Comparison of ENCODE assay signal across 9 cellular contexts in the genomic region with DNA sequence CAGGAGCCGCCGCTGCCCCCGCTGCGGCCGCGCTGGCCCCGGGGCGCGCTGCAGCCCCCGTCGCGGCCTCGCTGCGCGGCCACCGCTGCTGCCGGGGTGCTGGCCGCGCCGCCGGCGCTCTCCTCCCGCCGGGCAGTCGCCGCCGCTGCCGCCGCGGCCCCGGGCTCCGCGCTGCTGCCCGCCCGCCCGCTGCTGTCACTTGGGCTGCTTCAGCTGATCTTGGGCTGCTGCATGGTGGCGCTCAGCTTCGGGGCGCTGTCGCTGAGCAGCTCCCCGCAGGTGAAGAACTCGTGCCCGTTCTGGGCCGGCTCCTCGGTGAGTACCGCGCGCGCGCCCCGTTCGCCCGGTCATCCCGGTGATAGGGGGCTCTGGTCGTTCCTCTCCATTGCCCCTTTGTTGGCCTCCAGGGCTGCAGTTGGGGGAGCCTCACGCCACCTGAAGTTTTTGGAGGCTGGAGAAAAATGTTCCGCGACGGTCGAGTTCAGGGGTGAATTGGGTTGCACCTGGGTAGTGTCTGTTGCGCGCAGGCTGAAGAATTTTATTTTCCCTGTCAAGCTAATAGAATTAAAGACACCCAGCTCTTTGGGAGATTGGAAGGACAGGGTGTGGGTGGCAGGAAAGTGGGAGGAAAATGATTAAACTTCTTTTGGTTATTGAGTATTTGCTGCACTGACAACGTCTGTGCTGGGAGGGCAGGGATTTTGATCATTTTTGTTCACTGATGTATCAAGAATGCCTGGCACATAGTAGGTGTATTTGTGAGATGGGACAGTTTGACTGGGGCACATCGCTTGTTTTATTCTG. TPM values are rescaled to one million over a fixed set of nuclear protein-coding genes. Genes with fewer than 3 reads are reported as not detected.
DNase-seq lines count a peak whose midpoint lies in the region; ATAC-seq, FAIRE-seq and TF ChIP-seq lines count a peak whose summit lies in the region.
"Had no signal": no experiment of that assay in that cellular context is flagged by ENCODE, and none has a peak within 500 bp of the region (broad histone marks: within the 10 kb centered on the region; RNA-seq: fewer than 3 reads in every experiment).

No MANE protein-coding gene starts in this region.

- ATAC-seq in natural killer cell treated with Interleukin-12 subunit alpha and Interleukin-12 subunit beta and Interleukin-15 and Interleukin-18, amount 100 ng/mL, for 72 hours: peak; percentile 38 to 49
- ATAC-seq in natural killer cell: no peak

- TF ChIP-seq CTCF in natural killer cell (IDR thresholded peaks at IDR 0.05) (no peak), chondrocyte (IDR thresholded peaks at IDR 0.05) (no peak), type B pancreatic cell (conservative IDR thresholded peaks at IDR 0.05) (no peak)

- FAIRE-seq in RCC 7860 (lab: Jason Lieb, UNC): no peak

- H3K27me3 Mint-ChIP-seq in natural killer cell treated with Interleukin-12 subunit alpha and Interleukin-12 subunit beta and Interleukin-15 and Interleukin-18, amount 100 ng/mL, for 72 hours: peaks cover 29 to 31% of the 10 kb centered on the region in 2 donors
- H3K27me3 Mint-ChIP-seq in natural killer cell (ENCODE audit: low read depth in 2 of 2) (peaks cover 27 to 37% of the 10 kb centered on the region in 2 donors), chondrocyte (ENCODE audit: low read depth) (peaks cover 37% of the 10 kb centered on the region), type B pancreatic cell (peaks cover 88% of the 10 kb centered on the region)
- peaks cover 64% of the 10 kb centered on the region for H3K27me3 Mint-ChIP-seq in activated CD4-positive, alpha-beta T cell treated with anti-CD3 and anti-CD28 coated beads, Interleukin-2, amount 10 ng/mL, durations not matched to agents 7 days and 5 days

- H3K9me3 Mint-ChIP-seq in natural killer cell treated with Interleukin-12 subunit alpha and Interleukin-12 subunit beta and Interleukin-15 and Interleukin-18, amount 100 ng/mL, for 72 hours: no peaks in the 10 kb centered on the region
- H3K9me3 Mint-ChIP-seq in natural killer cell (no peaks in the 10 kb centered on the region), chondrocyte (ENCODE audit: low read depth) (no peaks in the 10 kb centered on the region), type B pancreatic cell (no peaks in the 10 kb centered on the region)
- no peaks in the 10 kb centered on the region for H3K9me3 Mint-ChIP-seq in activated CD4-positive, alpha-beta T cell treated with anti-CD3 and anti-CD28 coated beads, Interleukin-2, amount 10 ng/mL, durations not matched to agents 7 days and 5 days

- intact Hi-C loops in natural killer cell (cut with micrococcal nuclease): no loop called here

- no peak overlapping the region for H3K27ac Mint-ChIP-seq in natural killer cell treated with Interleukin-12 subunit alpha and Interleukin-12 subunit beta and Interleukin-15 and Interleukin-18, amount 100 ng/mL, for 72 hours
- H3K27ac Mint-ChIP-seq in natural killer cell (no peak overlapping the region), chondrocyte (ENCODE audit: unreplicated experiment) (no peak overlapping the region), type B pancreatic cell (peak overlapping the region; percentile 29)
- no peak overlapping the region for H3K27ac Mint-ChIP-seq in activated CD4-positive, alpha-beta T cell treated with anti-CD3 and anti-CD28 coated beads, Interleukin-2, amount 10 ng/mL, durations not matched to agents 7 days and 5 days

- peaks cover 0 to 2% of the 10 kb centered on the region in 2 donors for H3K4me1 Mint-ChIP-seq in natural killer cell treated with Interleukin-12 subunit alpha and Interleukin-12 subunit beta and Interleukin-15 and Interleukin-18, amount 100 ng/mL, for 72 hours (ENCODE audit: low read depth in 2 of 2)
- no peaks in the 10 kb centered on the region for H3K4me1 Mint-ChIP-seq in natural killer cell
- peaks cover 19% of the 10 kb centered on the region for H3K4me1 Mint-ChIP-seq in chondrocyte (ENCODE audit: low read depth)
- peaks cover 6% of the 10 kb centered on the region for H3K4me1 Mint-ChIP-seq in type B pancreatic cell (ENCODE audit: unreplicated experiment)
- H3K4me1 Mint-ChIP-seq in activated CD4-positive, alpha-beta T cell treated with anti-CD3 and anti-CD28 coated beads, Interleukin-2, amount 10 ng/mL, durations not matched to agents 7 days and 5 days: peaks cover 1% of the 10 kb centered on the region

- no peaks in the 10 kb centered on the region for H3K36me3 Mint-ChIP-seq in natural killer cell treated with Interleukin-12 subunit alpha and Interleukin-12 subunit beta and Interleukin-15 and Interleukin-18, amount 100 ng/mL, for 72 hours
- H3K36me3 Mint-ChIP-seq in natural killer cell: no peaks in the 10 kb centered on the region
- no peaks in the 10 kb centered on the region for H3K36me3 Mint-ChIP-seq in chondrocyte (ENCODE audit: low read depth)
- no peaks in the 10 kb centered on the region for H3K36me3 Mint-ChIP-seq in type B pancreatic cell
- no peaks in the 10 kb centered on the region for H3K36me3 Mint-ChIP-seq in activated CD4-positive, alpha-beta T cell treated with anti-CD3 and anti-CD28 coated beads, Interleukin-2, amount 10 ng/mL, durations not matched to agents 7 days and 5 days (ENCODE audit: low read depth)

- CTCF ChIA-PET in activated CD4-positive, alpha-beta T cell treated with anti-CD3 and anti-CD28 coated beads, Interleukin-2, amount 10 ng/mL, durations not matched to agents 7 days and 5 days (lab: Charles Lee): no interaction called here

- no peak overlapping the region for H3K4me3 Mint-ChIP-seq in natural killer cell treated with Interleukin-12 subunit alpha and Interleukin-12 subunit beta and Interleukin-15 and Interleukin-18, amount 100 ng/mL, for 72 hours
- no peak overlapping the region for H3K4me3 Mint-ChIP-seq in natural killer cell
- peak overlapping the region; percentile 77 for H3K4me3 Mint-ChIP-seq in chondrocyte (ENCODE audit: unreplicated experiment)
- peak overlapping the region; percentile 78 for H3K4me3 Mint-ChIP-seq in type B pancreatic cell
- H3K4me3 Mint-ChIP-seq in activated CD4-positive, alpha-beta T cell treated with anti-CD3 and anti-CD28 coated beads, Interleukin-2, amount 10 ng/mL, durations not matched to agents 7 days and 5 days: no peak overlapping the region

- DNase-seq in natural killer cell treated with Interleukin-12 subunit alpha and Interleukin-12 subunit beta and Interleukin-15 and Interleukin-18, amount 100 ng/mL, for 72 hours (ENCODE audit: low spot score): no peak
- DNase-seq in natural killer cell (no peak), chondrocyte (ENCODE audit: low spot score) (no peak), lung microvascular endothelial cell (ENCODE audit: low read depth in 2 of 2) (peak; percentile 20 to 24), type B pancreatic cell (ENCODE audit: extremely low spot score, unreplicated experiment) (no peak), RCC 7860 (ENCODE audit: low spot score) (no peak)
- no peak for DNase-seq in activated CD4-positive, alpha-beta T cell treated with anti-CD3 and anti-CD28 coated beads, Interleukin-2, amount 10 ng/mL, durations not matched to agents 7 days and 5 days
- no peak for DNase-seq in stimulated activated CD4-positive, alpha-beta T cell treated with anti-CD3 and anti-CD28 coated beads, Interleukin-12 subunit alpha, Interleukin-12 subunit beta, amount 100 ng/mL, for 4 hours

- POLR2A ChIA-PET in activated CD4-positive, alpha-beta T cell treated with anti-CD3 and anti-CD28 coated beads, Interleukin-2, amount 10 ng/mL, durations not matched to agents 7 days and 5 days (lab: Charles Lee): no interaction called here

RNA-seq across cellular contexts. Expression of a gene that starts 0.6 kb away (rescaled TPM):
- not detected for total RNA-seq in natural killer cell treated with Interleukin-12 subunit alpha and Interleukin-12 subunit beta and Interleukin-15 and Interleukin-18, amount 100 ng/mL, for 72 hours
- not detected for total RNA-seq in natural killer cell
- total RNA-seq in chondrocyte: 3.6 to 4.7 TPM (median 3.8 TPM) in 3 replicates
- total RNA-seq in lung microvascular endothelial cell: 3.3 and 11.1 TPM in 2 replicates
- total RNA-seq in type B pancreatic cell (ENCODE audit: low replicate concordance): 3.0 and 4.1 TPM in 2 replicates
- total RNA-seq in activated CD4-positive, alpha-beta T cell treated with anti-CD3 and anti-CD28 coated beads, Interleukin-2, amount 10 ng/mL, durations not matched to agents 7 days and 5 days: not detected
- total RNA-seq: T-helper 1 cell treated with Interleukin-12 subunit alpha and Interleukin-12 subunit beta and Interleukin-4 antibody, amounts not matched to agents 30 ng/mL and 1 ng/mL, for 36 hours had no signal

Comparison
In these comparisons a context has a peak if more than half of its experiments do, and no peak if none do; other contexts are left out.
1. ATAC-seq: peak in natural killer cell treated with Interleukin-12 subunit alpha and Interleukin-12 subunit beta and Interleukin-15 and Interleukin-18, amount 100 ng/mL, for 72 hours (2 of 2); none in natural killer cell (0 of 3).
2. DNase-seq: peak in lung microvascular endothelial cell (2 of 2); none in natural killer cell treated with Interleukin-12 subunit alpha and Interleukin-12 subunit beta and Interleukin-15 and Interleukin-18, amount 100 ng/mL, for 72 hours (single experiment), natural killer cell (single experiment), chondrocyte (single experiment), type B pancreatic cell (single experiment), RCC 7860 (single experiment), activated CD4-positive, alpha-beta T cell treated with anti-CD3 and anti-CD28 coated beads, Interleukin-2, amount 10 ng/mL, durations not matched to agents 7 days and 5 days (single experiment) and stimulated activated CD4-positive, alpha-beta T cell treated with anti-CD3 and anti-CD28 coated beads, Interleukin-12 subunit alpha, Interleukin-12 subunit beta, amount 100 ng/mL, for 4 hours (single experiment).
3. H3K4me3 Mint-ChIP-seq: peak in chondrocyte (single experiment) and type B pancreatic cell (single experiment); none in natural killer cell treated with Interleukin-12 subunit alpha and Interleukin-12 subunit beta and Interleukin-15 and Interleukin-18, amount 100 ng/mL, for 72 hours (single experiment), natural killer cell (single experiment) and activated CD4-positive, alpha-beta T cell treated with anti-CD3 and anti-CD28 coated beads, Interleukin-2, amount 10 ng/mL, durations not matched to agents 7 days and 5 days (single experiment).